Comparison of ENCODE assay signal across 10 cellular contexts in genomic region chr5:132751444-132751843, GRCh38. TPM values are rescaled to one million over a fixed set of nuclear protein-coding genes. Genes with fewer than 3 reads are reported as not detected.
A peak's percentile ranks its signal among the peaks of the same experiment; 100 is the strongest.
DNase-seq lines count a peak whose midpoint lies in the region; ATAC-seq and TF ChIP-seq lines count a peak whose summit lies in the region.
"Had no signal": no experiment of that assay in that cellular context is flagged by ENCODE, and none has a peak within 500 bp of the region (broad histone marks: within the 10 kb centered on the region; RNA-seq: fewer than 3 reads in every experiment).

No MANE protein-coding gene starts in this region.

- no peaks in the 10 kb centered on the region for H4K20me1 ChIP-seq in PC-3 (ENCODE audit: low read length)

- H3K27ac Mint-ChIP-seq in activated CD4-positive, alpha-beta memory T cell treated with anti-CD3 and anti-CD28 coated beads for 36 hours: peak overlapping the region; percentile 46
- no peak overlapping the region for H3K27ac Mint-ChIP-seq in WTC11

- WGBS in psoas muscle, 3 donors: 47 to 68% (median 54%) methylated on average over 7 of the region's 7 CpGs

- H3K27me3 ChIP-seq in psoas muscle (ENCODE audit: insufficient read depth in 3 of 3, low read length in 2 of 3) (peaks cover 0 to 24% (median 13%) of the 10 kb centered on the region in 3 donors), PC-3 (ENCODE audit: low read length) (no peaks in the 10 kb centered on the region)

- H3K4me3 ChIP-seq in psoas muscle (no peak overlapping the region), PC-3 (ENCODE audit: low read length) (no peak overlapping the region)
- H3K4me3 ChIP-seq: heart left ventricle had no signal

- no peaks in the 10 kb centered on the region for H3K9me2 ChIP-seq in PC-3 (replicated peaks; ENCODE audit: low read length)

- POLR2A ChIA-PET in activated CD4-positive, alpha-beta memory T cell treated with anti-CD3 and anti-CD28 coated beads for 36 hours (lab: Charles Lee): interaction anchor here (0.6 to 1.0 kb wide), 3 partner anchors 14 to 111 kb away, joined by 3 read pairs; partner anchors contain the start of gene KIF3A
- POLR2A ChIA-PET in PC-3 (lab: Charles Lee; ENCODE audit: unreplicated experiment) (no interaction called here), WTC11 (lab: Charles Lee) (no interaction called here)

- H3K9me3 Mint-ChIP-seq in activated CD4-positive, alpha-beta memory T cell treated with anti-CD3 and anti-CD28 coated beads for 36 hours: no peaks in the 10 kb centered on the region
- no peaks in the 10 kb centered on the region for H3K9me3 Mint-ChIP-seq in WTC11

- H3K4me1 ChIP-seq in psoas muscle (peaks cover 9% of the 10 kb centered on the region), PC-3 (ENCODE audit: insufficient read depth, low read length) (no peaks in the 10 kb centered on the region)

- no TSS peak for BruUV-seq in PC-3 (replicated peaks; lab: Mats Ljungman, UMichigan)

- no peaks in the 10 kb centered on the region for H3F3A ChIP-seq in PC-3 (ENCODE audit: low read length, unreplicated experiment)

- TF ChIP-seq CTCF in psoas muscle (IDR thresholded peaks at IDR 0.05) (no peak), PC-3 (conservative IDR thresholded peaks at IDR 0.05; ENCODE audit: low read depth, low read length) (no peak), WTC11 (IDR thresholded peaks at IDR 0.05) (no peak)

- no peaks in the 10 kb centered on the region for H3K79me2 ChIP-seq in PC-3 (ENCODE audit: low read length)

- H3K9ac ChIP-seq in PC-3 (ENCODE audit: low read length): no peak overlapping the region

- H3K36me3 ChIP-seq in psoas muscle (ENCODE audit: insufficient read depth in 1 of 2, low read depth in 1 of 2) (no peaks in the 10 kb centered on the region), PC-3 (ENCODE audit: low read depth, low read length) (no peaks in the 10 kb centered on the region)

- H3K27ac ChIP-seq in psoas muscle: no peak overlapping the region
- H3K27ac ChIP-seq in PC-3 (ENCODE audit: low read length): no peak overlapping the region
- H3K27ac ChIP-seq: heart left ventricle had no signal

- H3K4me3 Mint-ChIP-seq in activated CD4-positive, alpha-beta memory T cell treated with anti-CD3 and anti-CD28 coated beads for 36 hours: peak overlapping the region; percentile 1
- H3K4me3 Mint-ChIP-seq in WTC11: no peak overlapping the region

- H2AFZ ChIP-seq in PC-3 (ENCODE audit: low read length): no peak overlapping the region

- ATAC-seq in GM18498 (IDR thresholded peaks at IDR 0.05; ENCODE audit: unreplicated experiment) (peak; percentile 46), GM21786 (IDR thresholded peaks at IDR 0.05; ENCODE audit: unreplicated experiment) (peak; percentile 32), psoas muscle (peak in 1 of 4 donors; percentile 52), PC-3 (no peak), WTC11 (no peak)

- intact Hi-C loops in activated CD4-positive, alpha-beta memory T cell treated with anti-CD3 and anti-CD28 coated beads for 36 hours (cut with micrococcal nuclease): loop anchor here (1.0 to 5.0 kb wide), 4 partner anchors 14 to 110 kb away; partner anchors contain the start of genes KIF3A and SEPTIN8
- intact Hi-C loops in psoas muscle (cut with DNase I): loop anchor here in 1 of 2 donors (5.0 kb wide), 1 partner anchor 66 kb away; no protein-coding TSS in a partner anchor
- intact Hi-C loops in PC-3 (cut with micrococcal nuclease): no loop called here

- H3K27me3 Mint-ChIP-seq in activated CD4-positive, alpha-beta memory T cell treated with anti-CD3 and anti-CD28 coated beads for 36 hours: no peaks in the 10 kb centered on the region
- peaks cover 37% of the 10 kb centered on the region for H3K27me3 Mint-ChIP-seq in WTC11 (ENCODE audit: low read depth)

- no peak overlapping the region for H3K4me2 ChIP-seq in PC-3 (ENCODE audit: low read length)

- peaks cover 8% of the 10 kb centered on the region for H3K36me3 Mint-ChIP-seq in activated CD4-positive, alpha-beta memory T cell treated with anti-CD3 and anti-CD28 coated beads for 36 hours
- no peaks in the 10 kb centered on the region for H3K36me3 Mint-ChIP-seq in WTC11

- DNase-seq in activated CD4-positive, alpha-beta memory T cell treated with anti-CD3 and anti-CD28 coated beads for 36 hours: peak; percentile 77
- DNase-seq in psoas muscle: peak; percentile 52 to 68
- no peak for DNase-seq in epidermal melanocyte (ENCODE audit: insufficient read length, low spot score)
- no peak for DNase-seq in glomerular visceral epithelial cell (ENCODE audit: extremely low spot score)
- no peak for DNase-seq in PC-3
- no peak for DNase-seq in WTC11 (ENCODE audit: low spot score)
- DNase-seq: NCI-H2029 treated with DMSO at 0.1 percent for 48 hours had no signal

- CTCF ChIA-PET in activated CD4-positive, alpha-beta memory T cell treated with anti-CD3 and anti-CD28 coated beads for 36 hours (lab: Charles Lee): interaction anchor here (1.2 to 4.1 kb wide), 6 partner anchors 14 to 366 kb away, joined by 3 to 22 read pairs (median 4); partner anchors contain the start of gene KIF3A
- CTCF ChIA-PET in PC-3 (lab: Charles Lee) (no interaction called here), WTC11 (lab: Charles Lee) (interaction anchor here (2.5 kb wide), 1 partner anchor 69 kb away, joined by 8 read pairs; no protein-coding TSS in a partner anchor)

- peaks cover 39% of the 10 kb centered on the region for H3K4me1 Mint-ChIP-seq in activated CD4-positive, alpha-beta memory T cell treated with anti-CD3 and anti-CD28 coated beads for 36 hours (ENCODE audit: low read depth)
- peaks cover 19% of the 10 kb centered on the region for H3K4me1 Mint-ChIP-seq in WTC11

- H3K9me3 ChIP-seq in psoas muscle (no peaks in the 10 kb centered on the region), PC-3 (ENCODE audit: low read length) (no peaks in the 10 kb centered on the region)
- H3K9me3 ChIP-seq: heart left ventricle had no signal

TF ChIP-seq in WTC11, 78 proteins besides CTCF, POLR2A, EP300 and RAD21:
- TF ChIP-seq ZNF219 (CRISPR knock-in tag; IDR thresholded peaks at IDR 0.05; ENCODE audit: borderline replicate concordance) (no peak), ZNF425 (CRISPR knock-in tag; conservative IDR thresholded peaks at IDR 0.05) (no peak), GTF2I (CRISPR knock-in tag; conservative IDR thresholded peaks at IDR 0.05) (no peak), PRRX2 (CRISPR knock-in tag; IDR thresholded peaks at IDR 0.05) (no peak), NR1H2 (CRISPR knock-in tag; IDR thresholded peaks at IDR 0.05) (no peak), TP53 (CRISPR knock-in tag; IDR thresholded peaks at IDR 0.05) (no peak), SMAD4 (CRISPR knock-in tag; IDR thresholded peaks at IDR 0.05) (no peak)

RNA-seq across cellular contexts. Expression of gene CCNI2, which starts 4.2 kb away (rescaled TPM):
- total RNA-seq in activated CD4-positive, alpha-beta memory T cell treated with anti-CD3 and anti-CD28 coated beads for 36 hours: 1 to 10 TPM; 2.7 to 4.2 TPM
- total RNA-seq in psoas muscle (not detected), PC-3 (2014; rRNA removed) (not detected in 2 replicates), WTC11 (2021) (1.1 to 1.7 TPM (median 1.6 TPM) in 3 replicates)
- polyA plus RNA-seq in psoas muscle: not detected

RNA-seq across cellular contexts. Expression of gene KIF3A, which starts 14.1 kb away (rescaled TPM):
- 10 to 100 TPM; 12.1 to 16.1 TPM for total RNA-seq in activated CD4-positive, alpha-beta memory T cell treated with anti-CD3 and anti-CD28 coated beads for 36 hours
- total RNA-seq in psoas muscle (1 to 10 TPM; 3.6 to 5.8 (median 4.8) TPM), PC-3 (2014; rRNA removed) (5.7 and 9.5 TPM in 2 replicates), WTC11 (2021) (10.1 to 12.5 TPM (median 12.1 TPM) in 3 replicates)
- polyA plus RNA-seq in psoas muscle: 1 to 10 TPM; 2.5 to 8.0 (median 2.9) TPM

RNA-seq across cellular contexts. Expression of gene SEPTIN8, which starts 25.6 kb away (rescaled TPM):
- 10 to 100 TPM; 31.1 to 32.8 TPM for total RNA-seq in activated CD4-positive, alpha-beta memory T cell treated with anti-CD3 and anti-CD28 coated beads for 36 hours
- total RNA-seq in psoas muscle: 10 to 100 TPM in 1 of 4 donors, 1 to 10 TPM in 3; 9.2 to 13.1 (median 9.6) TPM
- polyA plus RNA-seq in psoas muscle: 1 to 10 TPM; 3.8 to 5.7 (median 4.4) TPM
- total RNA-seq in PC-3 (2014; rRNA removed): 21.9 and 29.4 TPM in 2 replicates
- 35.8 to 43.3 TPM (median 38.1 TPM) in 3 replicates for total RNA-seq in WTC11 (2021)

Comparison
In these comparisons a context has a peak if more than half of its experiments do, and no peak if none do; other contexts are left out.
1. ATAC-seq: peak in GM18498 (single experiment) and GM21786 (single experiment); none in PC-3 (single experiment) and WTC11 (single experiment).
2. DNase-seq: peak in activated CD4-positive, alpha-beta memory T cell treated with anti-CD3 and anti-CD28 coated beads for 36 hours (single experiment) and psoas muscle (2 of 2); none in epidermal melanocyte (single experiment), glomerular visceral epithelial cell (single experiment), PC-3 (single experiment) and WTC11 (single experiment).